Comparison of ENCODE assay signal across 10 cellular contexts in the genomic region with DNA sequence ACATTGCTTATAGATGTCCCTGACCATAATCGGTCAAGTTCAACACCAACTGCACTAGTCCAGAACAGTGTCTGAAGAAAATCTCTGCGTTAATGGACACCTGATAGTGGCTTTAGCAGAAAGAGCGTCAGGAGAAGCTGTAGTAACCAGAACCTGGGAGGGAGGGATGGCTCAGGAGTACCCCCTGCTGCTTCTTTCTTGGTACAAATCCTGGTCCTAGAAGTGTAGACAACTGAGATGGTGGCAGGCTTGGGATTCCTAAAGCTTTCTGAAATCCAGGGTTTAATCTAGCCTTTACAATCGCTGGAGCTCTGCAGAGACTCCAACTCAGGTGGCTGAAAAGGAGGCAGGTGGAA. TPM values are rescaled to one million over a fixed set of nuclear protein-coding genes. Genes with fewer than 3 reads are reported as not detected.
DNase-seq lines count a peak whose midpoint lies in the region; ATAC-seq and TF ChIP-seq lines count a peak whose summit lies in the region.
"Had no signal": no experiment of that assay in that cellular context is flagged by ENCODE, and none has a peak within 500 bp of the region (broad histone marks: within the 10 kb centered on the region; RNA-seq: fewer than 3 reads in every experiment).

No MANE protein-coding gene starts in this region.

- peaks cover 30% of the 10 kb centered on the region for H3K36me3 Mint-ChIP-seq in activated naive CD8-positive, alpha-beta T cell treated with anti-CD3 and anti-CD28 coated beads, Interleukin-2, amount 10 ng/mL, durations not matched to agents 7 days and 5 days

- H3K4me1 ChIP-seq in heart left ventricle: peaks cover 4 to 100% (median 86%) of the 10 kb centered on the region in 12 donors
- H3K4me1 ChIP-seq in mesenchymal stem cell (ENCODE audit: control insufficient read depth, insufficient read depth, low read depth, low read length): peaks cover 31% of the 10 kb centered on the region
- peaks cover 96% of the 10 kb centered on the region for H3K4me1 ChIP-seq in upper lobe of right lung

- H3K27ac Mint-ChIP-seq in activated naive CD8-positive, alpha-beta T cell treated with anti-CD3 and anti-CD28 coated beads, Interleukin-2, amount 10 ng/mL, durations not matched to agents 7 days and 5 days: peak overlapping the region; percentile 94
- H3K27ac Mint-ChIP-seq: nephron progenitor cell had no signal

- WGBS in heart left ventricle, 4 donors: 48 to 74% (median 56%) methylated on average over 4 of the region's 4 CpGs
- WGBS in mesenchymal stem cell: 96% methylated on average over 4 of the region's 4 CpGs

- H3K18ac ChIP-seq in mesenchymal stem cell (ENCODE audit: low read depth in 1 of 2, low read length in 2 of 2): peak overlapping the region in 1 of 2 experiments; percentile 7

- peaks cover 68% of the 10 kb centered on the region for H3K4me1 Mint-ChIP-seq in activated naive CD8-positive, alpha-beta T cell treated with anti-CD3 and anti-CD28 coated beads, Interleukin-2, amount 10 ng/mL, durations not matched to agents 7 days and 5 days

- H3K9ac ChIP-seq in mesenchymal stem cell (ENCODE audit: low read length): no peak overlapping the region

- no peak overlapping the region for H3K14ac ChIP-seq in mesenchymal stem cell (ENCODE audit: low read length in 2 of 2)

- peak overlapping the region in 2 of 12 donors; percentile 16 to 93 for H3K4me3 ChIP-seq in heart left ventricle
- peak overlapping the region in 1 of 2 experiments; percentile 61 for H3K4me3 ChIP-seq in mesenchymal stem cell (ENCODE audit: insufficient read depth in 1 of 2, low read depth in 1 of 2, low read length in 2 of 2)
- peak overlapping the region; percentile 25 for H3K4me3 ChIP-seq in upper lobe of right lung

- DNase-seq in heart left ventricle (no peak), Right ventricle myocardium inferior (ENCODE audit: missing footprints) (no peak), mesenchymal stem cell (no peak), upper lobe of right lung (no peak), NCI-H2029 (lab: John Stamatoyannopoulos, UW) (no peak), NK-92 (lab: John Stamatoyannopoulos, UW; ENCODE audit: unreplicated experiment) (no peak)
- DNase-seq in activated naive CD8-positive, alpha-beta T cell treated with anti-CD3 and anti-CD28 coated beads, Interleukin-2, amount 10 ng/mL, durations not matched to agents 7 days and 5 days: no peak
- DNase-seq: cortex of kidney, nephron progenitor cell had no signal

- H3K36me3 ChIP-seq in heart left ventricle: peaks cover 0 to 20% (median 0%) of the 10 kb centered on the region in 9 donors
- peaks cover 8 to 25% of the 10 kb centered on the region in 2 experiments for H3K36me3 ChIP-seq in mesenchymal stem cell (ENCODE audit: control insufficient read depth in 1 of 2, insufficient read depth in 2 of 2, low read depth in 1 of 2, low read length in 2 of 2)
- H3K36me3 ChIP-seq in upper lobe of right lung: no peaks in the 10 kb centered on the region

- H2BK12ac ChIP-seq in mesenchymal stem cell (ENCODE audit: low read length in 2 of 2): no peak overlapping the region

- peak overlapping the region; percentile 85 for H3K4me3 Mint-ChIP-seq in activated naive CD8-positive, alpha-beta T cell treated with anti-CD3 and anti-CD28 coated beads, Interleukin-2, amount 10 ng/mL, durations not matched to agents 7 days and 5 days
- H3K4me3 Mint-ChIP-seq: nephron progenitor cell had no signal

- POLR2A ChIA-PET in activated naive CD8-positive, alpha-beta T cell treated with anti-CD3 and anti-CD28 coated beads, Interleukin-2, amount 10 ng/mL, durations not matched to agents 7 days and 5 days (lab: Charles Lee): interaction anchor here (0.8 to 8.3 kb wide), 12 partner anchors 8 to 260 kb away, joined by 3 to 146 read pairs (median 8); partner anchors contain the start of genes FMNL1, HEXIM1 and HEXIM2

- no peak overlapping the region for H4K8ac ChIP-seq in mesenchymal stem cell (ENCODE audit: low read length)

- no peak overlapping the region for H3K23ac ChIP-seq in mesenchymal stem cell (ENCODE audit: low read length in 2 of 2)

- H3K27ac ChIP-seq in heart left ventricle (peak overlapping the region; percentile 62 to 98 (median 94)), mesenchymal stem cell (ENCODE audit: low read length, poor library complexity, severe bottlenecking) (peak overlapping the region; percentile 44), upper lobe of right lung (peak overlapping the region; percentile 87)

- H2AK5ac ChIP-seq in mesenchymal stem cell (ENCODE audit: low read length, severe bottlenecking): peak overlapping the region; percentile 59

- no peak overlapping the region for H2BK120ac ChIP-seq in mesenchymal stem cell (ENCODE audit: low read depth, low read length)

- no peak overlapping the region for H3K4me2 ChIP-seq in mesenchymal stem cell (ENCODE audit: low read length, poor library complexity, severe bottlenecking)

- H3K9me3 Mint-ChIP-seq in activated naive CD8-positive, alpha-beta T cell treated with anti-CD3 and anti-CD28 coated beads, Interleukin-2, amount 10 ng/mL, durations not matched to agents 7 days and 5 days: no peaks in the 10 kb centered on the region
- H3K9me3 Mint-ChIP-seq: nephron progenitor cell had no signal

- intact Hi-C loops in heart left ventricle (cut with DNase I) (loop anchor here in 4 of 10 donors (2.0 to 5.0 kb wide), 4 partner anchors 17 to 71 kb away; partner anchors contain the start of gene SPATA32 (in 1 of the 4)), Right ventricle myocardium inferior (cut with DNase I) (loop anchor here (2.0 to 10.0 kb wide), 2 partner anchors 17 to 167 kb away; partner anchors contain the start of gene HEXIM1), upper lobe of right lung (cut with DNase I) (no loop called here)

- ATAC-seq in heart left ventricle: no peak
- no peak for ATAC-seq in Right ventricle myocardium inferior
- ATAC-seq in activated naive CD8-positive, alpha-beta T cell treated with anti-CD3 and anti-CD28 coated beads, Interleukin-2, amount 10 ng/mL, durations not matched to agents 7 days and 5 days (ENCODE audit: low read depth): no peak
- no peak for ATAC-seq in upper lobe of right lung
- no peak for ATAC-seq in HG03097 (IDR thresholded peaks at IDR 0.05; ENCODE audit: low FRiP score, unreplicated experiment)

- no peak overlapping the region for H2AFZ ChIP-seq in mesenchymal stem cell (ENCODE audit: low read depth, low read length)

- TF ChIP-seq CTCF in heart left ventricle (IDR thresholded peaks at IDR 0.05) (no peak), upper lobe of right lung (IDR thresholded peaks at IDR 0.05) (no peak)

- H3K9me3 ChIP-seq in heart left ventricle: no peaks in the 10 kb centered on the region
- H3K9me3 ChIP-seq in mesenchymal stem cell (ENCODE audit: control insufficient read depth, low read length): no peaks in the 10 kb centered on the region
- H3K9me3 ChIP-seq in upper lobe of right lung: no peaks in the 10 kb centered on the region

- H3K4ac ChIP-seq in mesenchymal stem cell (ENCODE audit: low read depth in 1 of 2, low read length in 2 of 2): no peak overlapping the region

- H3K27me3 ChIP-seq in heart left ventricle (no peaks in the 10 kb centered on the region), mesenchymal stem cell (ENCODE audit: control insufficient read depth in 1 of 2, insufficient read depth in 1 of 2, low read length in 2 of 2) (no peaks in the 10 kb centered on the region), upper lobe of right lung (no peaks in the 10 kb centered on the region)

- no peaks in the 10 kb centered on the region for H3K27me3 Mint-ChIP-seq in activated naive CD8-positive, alpha-beta T cell treated with anti-CD3 and anti-CD28 coated beads, Interleukin-2, amount 10 ng/mL, durations not matched to agents 7 days and 5 days

- peak overlapping the region; percentile 8 for H2BK15ac ChIP-seq in mesenchymal stem cell (ENCODE audit: low read depth, poor library complexity, severe bottlenecking)

- no peaks in the 10 kb centered on the region for H3K79me1 ChIP-seq in mesenchymal stem cell (replicated peaks; ENCODE audit: low read length, poor library complexity, severe bottlenecking)

- no peak for TF ChIP-seq POLR2A in heart left ventricle (IDR thresholded peaks at IDR 0.05)

- H4K91ac ChIP-seq in mesenchymal stem cell (ENCODE audit: low read length): no peak overlapping the region

- no peak overlapping the region for H2BK5ac ChIP-seq in mesenchymal stem cell (ENCODE audit: low read depth, low read length, poor library complexity, severe bottlenecking)

RNA-seq across cellular contexts. Expression of gene MAP3K14, which starts 5.4 kb away (rescaled TPM):
- total RNA-seq in heart left ventricle (10 to 100 TPM in 8 of 9 donors, 1 to 10 TPM in 1; 9.9 to 21.9 (median 12.7) TPM), Right ventricle myocardium inferior (14.4 TPM), upper lobe of right lung (9.9 TPM)
- polyA plus RNA-seq in heart left ventricle: 10 to 100 TPM in 1 of 2 donors, 1 to 10 TPM in 1; 9.0 to 11.2 TPM
- 10 to 100 TPM; 25.9 to 33.7 TPM for total RNA-seq in activated naive CD8-positive, alpha-beta T cell treated with anti-CD3 and anti-CD28 coated beads, Interleukin-2, amount 10 ng/mL, durations not matched to agents 7 days and 5 days
- 1.1 TPM for polyA plus RNA-seq in mesenchymal stem cell (2013, experiment 1 of 2)
- polyA plus RNA-seq in mesenchymal stem cell (2013, experiment 2 of 2): 1.4 TPM

RNA-seq across cellular contexts. Expression of gene SPATA32, which starts 49.5 kb away (rescaled TPM):
- total RNA-seq in heart left ventricle (not detected), Right ventricle myocardium inferior (not detected), upper lobe of right lung (not detected)
- polyA plus RNA-seq in heart left ventricle: not detected
- total RNA-seq in activated naive CD8-positive, alpha-beta T cell treated with anti-CD3 and anti-CD28 coated beads, Interleukin-2, amount 10 ng/mL, durations not matched to agents 7 days and 5 days: under 1 TPM; 0.53 to 0.65 TPM
- polyA plus RNA-seq in mesenchymal stem cell (2013, experiment 1 of 2): not detected
- not detected for polyA plus RNA-seq in mesenchymal stem cell (2013, experiment 2 of 2)

Comparison
In these comparisons a context has a peak if more than half of its experiments do, and no peak if none do; other contexts are left out.
1. H3K27ac ChIP-seq: peak in every context shown above with its lines; median percentile 94 in heart left ventricle; 87 in upper lobe of right lung; 44 in mesenchymal stem cell.